Comparison of ENCODE assay signal across 12 cellular contexts in genomic region chr3:112089956-112090898, GRCh38. TPM values are rescaled to one million over a fixed set of nuclear protein-coding genes. Genes with fewer than 3 reads are reported as not detected.
A peak's percentile ranks its signal among the peaks of the same experiment; 100 is the strongest.
DNase-seq lines count a peak whose midpoint lies in the region; ATAC-seq, FAIRE-seq and TF ChIP-seq lines count a peak whose summit lies in the region.
"Had no signal": no experiment of that assay in that cellular context is flagged by ENCODE, and none has a peak within 500 bp of the region (broad histone marks: within the 10 kb centered on the region; RNA-seq: fewer than 3 reads in every experiment).

No MANE protein-coding gene starts in this region.

- H3K4me1 ChIP-seq in GM12878 (ENCODE audit: control insufficient read depth, insufficient read depth, low read length) = peaks cover 11% of the 10 kb centered on the region

- peak overlapping the region; percentile 25 for H3K4me3 Mint-ChIP-seq in progenitor cell of endocrine pancreas (ENCODE audit: low read depth)

- no peak overlapping the region for H2AFZ ChIP-seq in GM12878 (ENCODE audit: control insufficient read depth, low read depth, low read length)

- H3K4me3 ChIP-seq in GM12878 = no peak overlapping the region
- H3K4me3 ChIP-seq: upper lobe of right lung had no signal

- peaks cover 7 to 13% of the 10 kb centered on the region in 2 experiments for H3K27me3 ChIP-seq in GM12878 (replicated peaks in 1 of 2; ENCODE audit: control insufficient read depth in 2 of 2, insufficient read depth in 2 of 2, low read length in 1 of 2)
- H3K27me3 ChIP-seq: upper lobe of right lung had no signal

- peak; percentile 4; the same call in 2 of the 3 replicates for ATAC-seq in GM12878
- ATAC-seq: activated naive CD4-positive, alpha-beta T cell treated with anti-CD3 and anti-CD28 coated beads, Interleukin-2, amount 50 U/mL, for 72 hours had no signal

- WGBS in GM12878 (ENCODE audit: insufficient coverage, insufficient replicate concordance, low lambda C conversion rate, missing lambda C conversion rate) = 88% methylated on average over 9 of the region's 9 CpGs

- H3K79me2 ChIP-seq in GM12878 (ENCODE audit: control insufficient read depth, insufficient read depth, low read length) = no peaks in the 10 kb centered on the region

- H3K9me3 ChIP-seq in GM12878 (replicated peaks; ENCODE audit: control insufficient read depth, insufficient read depth, low read length) = no peaks in the 10 kb centered on the region
- H3K9me3 ChIP-seq: upper lobe of right lung had no signal

- no peak for TF ChIP-seq POLR2A in GM12878 (IDR thresholded peaks at IDR 0.05; ENCODE audit: low read depth, low read length)

- DNase-seq in NCI-H748 (lab: John Stamatoyannopoulos, UW; ENCODE audit: unreplicated experiment) (peak; percentile 25), NCI-H748 treated with DMSO at 0.1 percent for 48 hours (lab: John Stamatoyannopoulos, UW) (no peak), NCI-H1436 (lab: John Stamatoyannopoulos, UW) (peak; percentile 51), GM12878 (ENCODE audit: low read depth, low spot score) (no peak), progenitor cell of endocrine pancreas (ENCODE audit: low spot score, unreplicated experiment) (no peak), GM13977 (ENCODE audit: low spot score) (no peak), NCI-H2171 (lab: John Stamatoyannopoulos, UW) (no peak), inferior parietal cortex (ENCODE audit: extremely low spot score) (no peak)
- DNase-seq: activated CD4-positive, alpha-beta T cell treated with anti-CD3 and anti-CD28 coated beads for 1 hour; upper lobe of right lung had no signal

- no peak overlapping the region for H3K27ac ChIP-seq in GM12878 (ENCODE audit: control insufficient read depth, insufficient read depth)
- H3K27ac ChIP-seq: upper lobe of right lung had no signal

- H4K20me1 ChIP-seq in GM12878 (ENCODE audit: control insufficient read depth, insufficient read depth) = no peaks in the 10 kb centered on the region

- H3K36me3 Mint-ChIP-seq in progenitor cell of endocrine pancreas (ENCODE audit: insufficient read depth) = peaks cover 5% of the 10 kb centered on the region

- FAIRE-seq in GM12878 (lab: Jason Lieb, UNC) = no peak

- H3K4me2 ChIP-seq in GM12878 (ENCODE audit: control insufficient read depth, insufficient read depth) = no peak overlapping the region

- H3K36me3 ChIP-seq in GM12878 (ENCODE audit: control insufficient read depth in 2 of 2, insufficient read depth in 2 of 2, low read length in 1 of 2) = no peaks in the 10 kb centered on the region
- H3K36me3 ChIP-seq: upper lobe of right lung had no signal

- peaks cover 63% of the 10 kb centered on the region for H3K4me1 Mint-ChIP-seq in progenitor cell of endocrine pancreas (ENCODE audit: low read depth)

- SMC1A ChIA-PET in GM12878 (lab: Charles Lee; ENCODE audit: uncharacterized antibody, unreplicated experiment) = interaction anchor here (1.4 kb wide), 1 partner anchor 77 kb away, joined by 4 read pairs; no protein-coding TSS in a partner anchor

- RAD21 ChIA-PET in GM12878 (lab: Charles Lee; ENCODE audit: unreplicated experiment) = no interaction called here

- no peak overlapping the region for H3K9ac ChIP-seq in GM12878 (ENCODE audit: control insufficient read depth, insufficient read depth, low read length)

- no peak for TF ChIP-seq CTCF in GM12878 (IDR thresholded peaks at IDR 0.05 in 2 of 3, conservative IDR thresholded peaks at IDR 0.05 in 1 of 3; ENCODE audit: control insufficient read depth in 2 of 3, extremely low read depth in 1 of 3, insufficient read depth in 1 of 3, low read depth in 3 of 3, low read length in 3 of 3)
- TF ChIP-seq CTCF in progenitor cell of endocrine pancreas (IDR thresholded peaks at IDR 0.05; ENCODE audit: unreplicated experiment) = no peak
- no peak for TF ChIP-seq CTCF in GM13977 (IDR thresholded peaks at IDR 0.05; ENCODE audit: extremely low read depth, insufficient read depth, missing control alignments)

- H3K27me3 Mint-ChIP-seq in progenitor cell of endocrine pancreas = no peaks in the 10 kb centered on the region

- CTCF ChIA-PET in GM12878 (lab: Yijun Ruan, JAX) = interaction anchor here (1.0 kb wide), 2 partner anchors 22 to 47 kb away, joined by 3 read pairs; no protein-coding TSS in a partner anchor

- peak overlapping the region; percentile 73 for H3K27ac Mint-ChIP-seq in progenitor cell of endocrine pancreas
- H3K27ac Mint-ChIP-seq: activated naive CD4-positive, alpha-beta T cell treated with anti-CD3 and anti-CD28 coated beads, Interleukin-2, amount 50 U/mL, for 72 hours had no signal

- BruUV-seq in GM12878 (replicated peaks; lab: Mats Ljungman, UMichigan) = no TSS peak

- TF ChIP-seq EP300 in GM12878 (IDR thresholded peaks at IDR 0.05; ENCODE audit: borderline replicate concordance in 1 of 2, control insufficient read depth in 1 of 2, low read depth in 2 of 2, low read length in 2 of 2) = no peak

- intact Hi-C loops in GM12878 (cut with micrococcal nuclease; ENCODE audit: unreplicated experiment) = no loop called here

- POLR2A ChIA-PET in GM12878 (lab: Charles Lee) = interaction anchor here (0.6 kb wide), 3 partner anchors 34 to 557 kb away, joined by 3 to 6 read pairs (median 6); no protein-coding TSS in a partner anchor

- in situ Hi-C loops in GM12878 (cut with MboI) = no loop called here
- in situ Hi-C loops in GM13977 (cut with MboI; ENCODE audit: low pct_unique_long_range_greater_than_20kb, low sequenced_read_pairs, unreplicated experiment) = no loop called here

- H3K9me3 Mint-ChIP-seq in progenitor cell of endocrine pancreas (ENCODE audit: low read depth) = no peaks in the 10 kb centered on the region
- H3K9me3 Mint-ChIP-seq: activated naive CD4-positive, alpha-beta T cell treated with anti-CD3 and anti-CD28 coated beads, Interleukin-2, amount 50 U/mL, for 72 hours had no signal

- no peak for TF ChIP-seq RAD21 in GM12878 (IDR thresholded peaks at IDR 0.05; ENCODE audit: insufficient read depth, low read depth, low read length)

TF ChIP-seq in GM12878, 131 proteins besides CTCF, POLR2A, EP300 and RAD21:
- TF ChIP-seq ZNF384 (IDR thresholded peaks at IDR 0.05; ENCODE audit: borderline replicate concordance, low read depth, low read length) (peak; percentile 58; the same call in 1 of the 2 replicates), PAX5 (IDR thresholded peaks at IDR 0.05; ENCODE audit: borderline replicate concordance, low read depth, low read length) (no peak)

RNA-seq across cellular contexts. Expression of gene C3orf52, which starts 4.0 kb away (rescaled TPM):
- 52.9 TPM in 2 replicates for total RNA-seq in GM12878 (2013; cell fraction: nucleolus; rRNA removed)
- 0.45 and 0.71 TPM in 2 replicates for total RNA-seq in GM12878 (2014; rRNA removed)
- total RNA-seq in GM12878 (2014; rRNA removed; fragmentation: Illumina TruSeq; extraction: Trizol) = 0.54 and 0.55 TPM in 2 replicates
- total RNA-seq in GM12878 (2021) = 0.15 and 0.19 TPM in 2 replicates
- polyA plus RNA-seq in GM12878 (2011; ENCODE audit: low read depth) = 2.1 TPM
- 1.9 and 2.3 TPM in 2 replicates for polyA plus RNA-seq in GM12878 (2011; rRNA removed)
- 0.80 and 1.2 TPM in 2 replicates for polyA plus RNA-seq in GM12878 (2011; cell fraction: cytosol; rRNA removed)
- polyA plus RNA-seq in GM12878 (2011; cell fraction: nucleus; rRNA removed) = 2.3 and 4.2 TPM in 2 replicates
- 2.4 and 4.8 TPM in 2 replicates for polyA plus RNA-seq in GM12878 (2012)
- polyA plus RNA-seq in GM12878 (2014; fragmentation: Illumina TruSeq; extraction: Trizol) = 0.21 and 0.29 TPM in 2 replicates
- 1 to 10 TPM in 1 of 2 experiments, under 1 TPM in 1; 0.93 to 1.1 TPM for polyA plus RNA-seq in GM12878 (2014; fragmentation: Nextera tagmentation; extraction: Ambion mirVana)
- polyA plus RNA-seq in GM12878 (2014; rRNA removed) = 0.24 and 0.53 TPM in 2 replicates
- 1 to 10 TPM; 1.8 TPM for polyA plus RNA-seq in GM12878 (2016; fragmentation: Nextera tagmentation; extraction: Ambion mirVana)
- polyA minus RNA-seq in GM12878 (2011; rRNA and poly(A)+ RNA removed) = 4.0 and 7.6 TPM in 2 replicates
- 0.67 and 0.94 TPM in 2 replicates for polyA minus RNA-seq in GM12878 (2011; cell fraction: cytosol; rRNA and poly(A)+ RNA removed)
- polyA minus RNA-seq in GM12878 (2011; cell fraction: nucleus; rRNA and poly(A)+ RNA removed) = 9.3 and 9.6 TPM in 2 replicates
- total RNA-seq in progenitor cell of endocrine pancreas = 20.6 and 23.7 TPM in 2 replicates

RNA-seq across cellular contexts. Expression of gene GCSAM, which starts 42.8 kb away (rescaled TPM):
- 169 and 182 TPM in 2 replicates for total RNA-seq in GM12878 (2013; cell fraction: nucleolus; rRNA removed)
- total RNA-seq in GM12878 (2014; rRNA removed) (88.3 and 106 TPM in 2 replicates), GM12878 (2014; rRNA removed; fragmentation: Illumina TruSeq; extraction: Trizol) (101 and 110 TPM in 2 replicates), GM12878 (2021) (81.5 and 100 TPM in 2 replicates), progenitor cell of endocrine pancreas (not detected in 2 replicates)
- 153 TPM for polyA plus RNA-seq in GM12878 (2011; ENCODE audit: low read depth)
- polyA plus RNA-seq in GM12878 (2011; rRNA removed) (407 and 443 TPM in 2 replicates), GM12878 (2014; fragmentation: Illumina TruSeq; extraction: Trizol) (204 and 282 TPM in 2 replicates), GM12878 (2014; fragmentation: Nextera tagmentation; extraction: Ambion mirVana) (100 to 1,000 TPM; 127 to 168 TPM), GM12878 (2014; rRNA removed) (99.5 and 114 TPM in 2 replicates), GM12878 (2016; fragmentation: Nextera tagmentation; extraction: Ambion mirVana) (10 to 100 TPM; 85.4 to 89.0 TPM)
- polyA plus RNA-seq in GM12878 (2011; cell fraction: cytosol; rRNA removed) = 232 and 305 TPM in 2 replicates
- polyA plus RNA-seq in GM12878 (2011; cell fraction: nucleus; rRNA removed) = 125 and 223 TPM in 2 replicates
- 108 and 227 TPM in 2 replicates for polyA plus RNA-seq in GM12878 (2012)
- 212 and 219 TPM in 2 replicates for polyA minus RNA-seq in GM12878 (2011; rRNA and poly(A)+ RNA removed)
- polyA minus RNA-seq in GM12878 (2011; cell fraction: cytosol; rRNA and poly(A)+ RNA removed) = 54.7 and 59.2 TPM in 2 replicates
- polyA minus RNA-seq in GM12878 (2011; cell fraction: nucleus; rRNA and poly(A)+ RNA removed) = 48.6 and 51.3 TPM in 2 replicates

RNA-seq across cellular contexts. Expression of gene TMPRSS7, which starts 55.7 kb away (rescaled TPM):
- total RNA-seq in GM12878 (2013; cell fraction: nucleolus; rRNA removed) = not detected in 2 replicates
- total RNA-seq in GM12878 (2014; rRNA removed) = not detected in 2 replicates
- not detected in 2 replicates for total RNA-seq in GM12878 (2014; rRNA removed; fragmentation: Illumina TruSeq; extraction: Trizol)
- total RNA-seq in GM12878 (2021) = not detected in 2 replicates
- polyA plus RNA-seq in GM12878 (2011; ENCODE audit: low read depth) = not detected
- polyA plus RNA-seq in GM12878 (2011; rRNA removed) = not detected in 2 replicates
- not detected in 2 replicates for polyA plus RNA-seq in GM12878 (2011; cell fraction: cytosol; rRNA removed)
- 0.04 TPM in 1 of 2 replicates, not detected in the other for polyA plus RNA-seq in GM12878 (2011; cell fraction: nucleus; rRNA removed)
- polyA plus RNA-seq in GM12878 (2012) = not detected in 2 replicates
- not detected in 2 replicates for polyA plus RNA-seq in GM12878 (2014; fragmentation: Illumina TruSeq; extraction: Trizol)
- polyA plus RNA-seq in GM12878 (2014; fragmentation: Nextera tagmentation; extraction: Ambion mirVana) = under 1 TPM in 1 of 2 experiments, not detected in 1; 0.03 TPM
- not detected in 2 replicates for polyA plus RNA-seq in GM12878 (2014; rRNA removed)
- not detected for polyA plus RNA-seq in GM12878 (2016; fragmentation: Nextera tagmentation; extraction: Ambion mirVana)
- not detected in 2 replicates for polyA minus RNA-seq in GM12878 (2011; rRNA and poly(A)+ RNA removed)
- polyA minus RNA-seq in GM12878 (2011; cell fraction: cytosol; rRNA and poly(A)+ RNA removed) = not detected in 2 replicates
- polyA minus RNA-seq in GM12878 (2011; cell fraction: nucleus; rRNA and poly(A)+ RNA removed) = not detected in 2 replicates
- total RNA-seq in progenitor cell of endocrine pancreas = not detected in 2 replicates
- total RNA-seq: activated naive CD4-positive, alpha-beta T cell treated with anti-CD3 and anti-CD28 coated beads, Interleukin-2, amount 50 U/mL, for 72 hours; posterior vena cava had no signal

Comparison
In these comparisons a context has a peak if more than half of its experiments do, and no peak if none do; other contexts are left out.
1. DNase-seq: peak in NCI-H748 (single experiment) and NCI-H1436 (single experiment); none in NCI-H748 treated with DMSO at 0.1 percent for 48 hours (single experiment), GM12878 (single experiment), progenitor cell of endocrine pancreas (single experiment), GM13977 (single experiment), NCI-H2171 (single experiment) and inferior parietal cortex (single experiment).
2. RNA of gene GCSAM, which starts 42.8 kb away (total RNA-seq): 81.5 to 182 TPM in GM12878; not detected in progenitor cell of endocrine pancreas; every median in the first group is over 10 times any median in the second.